ENCODE assay signal across 23 cellular contexts in the genomic region with DNA sequence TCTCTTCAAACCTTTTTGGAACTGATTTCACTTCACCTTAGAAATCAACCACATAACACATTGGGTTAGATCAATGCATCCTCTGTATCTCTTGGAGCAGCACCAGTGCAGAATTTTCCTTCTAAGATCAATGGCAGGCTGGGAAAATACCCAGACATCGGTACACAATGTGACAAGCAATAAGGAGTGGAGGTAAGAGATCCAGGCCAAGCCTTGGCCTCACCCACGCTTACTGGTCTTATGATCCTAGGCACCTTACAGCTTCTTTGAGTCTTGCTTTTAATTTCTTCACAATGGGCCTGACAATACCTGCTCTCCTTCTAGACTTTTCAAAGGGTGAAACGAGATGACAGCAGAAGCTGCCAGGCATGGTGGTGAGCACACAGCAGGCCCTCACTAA.
"Had no signal": no experiment of that assay in that cellular context is flagged by ENCODE, and none has a peak within 500 bp of the region (broad histone marks: within the 10 kb centered on the region; RNA-seq: fewer than 3 reads in every experiment).

No MANE protein-coding gene starts in this region.

- H3K27me3 ChIP-seq: adrenal gland, breast epithelium, hepatocyte, neutrophil, ovary, right atrium auricular region, spleen had no signal

- H3K4me3 Mint-ChIP-seq: activated naive CD8-positive, alpha-beta T cell; activated T-cell treated with anti-CD3 and anti-CD28 coated beads, Interleukin-2, amount 50 U/mL, for 24 hours; naive B cell had no signal

- ATAC-seq: stimulated activated naive CD8-positive, alpha-beta T cell treated with anti-CD3 and anti-CD28 coated beads, Interleukin-15, Interleukin-2, amounts not matched to agents 100 U/mL and 50 U/mL, for 24 hours had no signal

- H3K36me3 Mint-ChIP-seq: activated naive CD8-positive, alpha-beta T cell; naive B cell had no signal

- H3K79me2 ChIP-seq: hepatocyte had no signal

- H3K27ac ChIP-seq: adrenal gland, breast epithelium, epithelial cell of prostate, hepatocyte, neutrophil, ovary, prostate gland, right atrium auricular region, spleen, VCaP had no signal

- H3K4me3 ChIP-seq: adrenal gland, breast epithelium, hepatocyte, ovary, prostate gland, right atrium auricular region, spleen had no signal

- DNase-seq: activated CD4-positive, alpha-beta T cell treated with anti-CD3 and anti-CD28 coated beads, Interleukin-2, amount 50 U/mL, for 1 hour; activated CD4-positive, CD25-positive, alpha-beta regulatory T cell treated with anti-CD3 and anti-CD28 coated beads, Interleukin-2, amount 50 U/mL, for 72 hours; activated naive CD4-positive, alpha-beta T cell; activated T-cell treated with anti-CD3 and anti-CD28 coated beads, Interleukin-2, amount 50 U/mL, for 24 hours; adrenal gland; cortex of kidney; foreskin fibroblast; naive B cell; ovary; SK-N-SH; spleen; stimulated activated CD4-positive, alpha-beta T cell treated with anti-CD3 and anti-CD28 coated beads, Interleukin-4, amount 100 ng/mL, for 24 hours; stimulated activated naive CD8-positive, alpha-beta T cell treated with anti-CD3 and anti-CD28 coated beads, Interleukin-15, Interleukin-2, amounts not matched to agents 100 U/mL and 50 U/mL, for 24 hours had no signal

- H3K27me3 Mint-ChIP-seq: activated naive CD8-positive, alpha-beta T cell; activated T-cell treated with anti-CD3 and anti-CD28 coated beads, Interleukin-2, amount 50 U/mL, for 24 hours; naive B cell had no signal

- H2AFZ ChIP-seq: hepatocyte had no signal

- H3K36me3 ChIP-seq: adrenal gland, breast epithelium, neutrophil, ovary, prostate gland, right atrium auricular region, spleen had no signal

- H3K9me3 ChIP-seq: adrenal gland, breast epithelium, neutrophil, ovary, prostate gland, right atrium auricular region, SK-N-SH, spleen had no signal

- H3K27ac Mint-ChIP-seq: activated naive CD8-positive, alpha-beta T cell; activated T-cell treated with anti-CD3 and anti-CD28 coated beads, Interleukin-2, amount 50 U/mL, for 24 hours; activated T-helper 2 cell treated with anti-CD3 and anti-CD28 coated beads, Interferon-gamma antibody, Interleukin-2, Interleukin-4, amounts not matched to agents 10 μg/mL and 5 μg/mL and 100 μg/mL, durations not matched to agents 14 hours and 24 hours and 36 hours had no signal

- H3K9me3 Mint-ChIP-seq: activated T-cell treated with anti-CD3 and anti-CD28 coated beads, Interleukin-2, amount 50 U/mL, for 24 hours; activated T-helper 2 cell treated with anti-CD3 and anti-CD28 coated beads, Interferon-gamma antibody, Interleukin-2, Interleukin-4, amounts not matched to agents 10 μg/mL and 5 μg/mL and 100 μg/mL, durations not matched to agents 14 hours and 24 hours and 36 hours had no signal

- FAIRE-seq: astrocyte had no signal

- H3K9me2 ChIP-seq: SK-N-SH had no signal

- H3K9ac ChIP-seq: SK-N-SH had no signal

- H3K4me1 ChIP-seq: prostate gland had no signal

- H3K4me2 ChIP-seq: hepatocyte, SK-N-SH had no signal
